ENCODE assay signal across 8 cellular contexts in genomic region chr3:15795563-15796308, GRCh38.
DNase-seq lines count a peak whose midpoint lies in the region; ATAC-seq lines count a peak whose summit lies in the region.

No MANE protein-coding gene starts in this region.

- DNase-seq in AG20443 (ENCODE audit: low spot score): peak; percentile 33
- DNase-seq in RKO (ENCODE audit: low spot score): peak; percentile 35
- peak; percentile 64 for DNase-seq in pons (ENCODE audit: low spot score)

- peaks cover 7 to 23% of the 10 kb centered on the region in 2 donors for H3K4me1 ChIP-seq in duodenal mucosa (ENCODE audit: control insufficient read depth in 1 of 2, insufficient read depth in 2 of 2, low read length in 2 of 2)

- H3K27me3 ChIP-seq in duodenal mucosa (ENCODE audit: control insufficient read depth in 1 of 2, insufficient read depth in 2 of 2, low read length in 2 of 2): no peaks in the 10 kb centered on the region

- no peaks in the 10 kb centered on the region for H3K9me3 ChIP-seq in duodenal mucosa (ENCODE audit: control insufficient read depth in 1 of 2, low read length in 2 of 2)

- H3K36me3 ChIP-seq in duodenal mucosa (ENCODE audit: control insufficient read depth in 1 of 2, insufficient read depth in 2 of 2, low read length in 2 of 2): no peaks in the 10 kb centered on the region

- H3K4me3 ChIP-seq in duodenal mucosa (ENCODE audit: low read depth in 1 of 2, low read length in 2 of 2): peak overlapping the region; percentile 53 to 55

- peak overlapping the region; percentile 18 to 45 for H3K9ac ChIP-seq in duodenal mucosa (ENCODE audit: low read depth in 1 of 2, low read length in 2 of 2)

- H3K27ac ChIP-seq in duodenal mucosa (ENCODE audit: low read depth, low read length): no peak overlapping the region

- peak; percentile 36 for ATAC-seq in GM21825 (IDR thresholded peaks at IDR 0.05; ENCODE audit: unreplicated experiment)
- no peak for ATAC-seq in HG02938 (IDR thresholded peaks at IDR 0.05; ENCODE audit: unreplicated experiment)
- no peak for ATAC-seq in HG03139 (IDR thresholded peaks at IDR 0.05; ENCODE audit: unreplicated experiment)
- ATAC-seq in HG03108 (IDR thresholded peaks at IDR 0.05; ENCODE audit: unreplicated experiment): no peak
